In the genomic region with DNA sequence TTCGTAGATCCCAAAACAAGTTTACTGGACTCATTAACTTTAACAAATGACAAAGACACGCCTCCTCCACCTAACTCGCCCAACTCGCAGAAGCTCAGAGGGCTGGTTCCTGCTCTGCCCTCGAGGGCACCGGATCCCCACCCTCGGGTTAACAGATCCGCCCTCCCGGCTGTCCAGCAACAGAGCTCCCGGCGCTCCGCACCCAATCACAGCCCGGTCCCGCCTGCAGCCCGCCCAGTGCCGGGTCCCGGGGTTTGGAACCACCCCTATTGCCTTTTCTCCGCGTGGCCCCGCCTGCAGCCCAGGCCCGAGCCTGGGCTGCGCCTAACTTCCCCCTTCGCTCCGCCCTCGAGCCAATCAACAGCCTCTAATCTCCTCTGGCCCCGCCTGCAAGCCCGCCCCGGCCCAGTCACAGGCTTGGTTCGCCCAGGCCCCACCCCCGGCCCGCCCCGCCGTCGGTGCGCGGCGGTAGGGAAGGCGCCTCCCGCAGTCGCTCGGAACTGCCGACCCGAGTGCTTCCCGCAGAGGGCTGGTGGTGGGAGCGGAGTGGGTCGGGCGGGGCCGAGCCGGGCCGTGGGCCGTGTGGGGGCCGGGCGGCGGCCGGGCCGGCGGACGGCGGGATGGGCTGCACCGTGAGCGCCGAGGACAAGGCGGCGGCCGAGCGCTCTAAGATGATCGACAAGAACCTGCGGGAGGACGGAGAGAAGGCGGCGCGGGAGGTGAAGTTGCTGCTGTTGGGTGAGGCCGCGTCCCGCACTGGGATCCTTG, we compare ENCODE assay signal across 8 cellular contexts. TPM values are rescaled to one million over a fixed set of nuclear protein-coding genes. Genes with fewer than 3 reads are reported as not detected.
DNase-seq lines count a peak whose midpoint lies in the region; ATAC-seq and TF ChIP-seq lines count a peak whose summit lies in the region.

Gene GNAI2 (plus strand): TSS at position 489 of the 768 bp plus-strand sequence. CDS start 132 bp downstream, at position 621.

- H3K36me3 Mint-ChIP-seq in activated CD4-positive, alpha-beta T cell treated with anti-CD3 and anti-CD28 coated beads, Interleukin-2, amount 10 ng/mL, durations not matched to agents 7 days and 5 days (ENCODE audit: low read depth), result peaks cover 39% of the 10 kb centered on the region

- DNase-seq in NCI-H69 (lab: John Stamatoyannopoulos, UW) (peak; percentile 97), coronary artery (ENCODE audit: low spot score) (peak; percentile 99), left colon (peak; percentile 98 to 99)
- DNase-seq in activated CD4-positive, alpha-beta T cell treated with anti-CD3 and anti-CD28 coated beads, Interleukin-2, amount 10 ng/mL, durations not matched to agents 7 days and 5 days, result peak; percentile 99
- peak; percentile 99 for DNase-seq in stimulated activated CD4-positive, alpha-beta T cell treated with anti-CD3 and anti-CD28 coated beads, Interleukin-1b, Interleukin-23, amount 100 ng/mL, for 48 hours

- H3K4me1 ChIP-seq in BLaER1, result peaks cover 46% of the 10 kb centered on the region

- H3K27me3 ChIP-seq in BLaER1, result no peaks in the 10 kb centered on the region

- intact Hi-C loops in left colon (cut with DNase I, micrococcal nuclease), result no loop called here

- H3K27me3 Mint-ChIP-seq in activated CD4-positive, alpha-beta T cell treated with anti-CD3 and anti-CD28 coated beads, Interleukin-2, amount 10 ng/mL, durations not matched to agents 7 days and 5 days, result no peaks in the 10 kb centered on the region

- ATAC-seq in GM19328 (IDR thresholded peaks at IDR 0.05; ENCODE audit: unreplicated experiment) (peak; percentile 91), HG03520 (IDR thresholded peaks at IDR 0.05; ENCODE audit: unreplicated experiment) (peak; percentile 92), left colon (peak; percentile 87)

- no peaks in the 10 kb centered on the region for H3K9me3 ChIP-seq in BLaER1

- CTCF ChIA-PET in activated CD4-positive, alpha-beta T cell treated with anti-CD3 and anti-CD28 coated beads, Interleukin-2, amount 10 ng/mL, durations not matched to agents 7 days and 5 days (lab: Charles Lee), result interaction anchor here (0.7 to 4.3 kb wide), 12 partner anchors 9 to 101 kb away, joined by 3 to 42 read pairs (median 4); partner anchors contain the start of genes HYAL3 and NAA80

- H3K4me3 ChIP-seq in BLaER1, result peak within 1 kb of the TSS; percentile 100
- peak within 1 kb of the TSS; percentile 97 for H3K4me3 ChIP-seq in coronary artery

- H3K27ac Mint-ChIP-seq in activated CD4-positive, alpha-beta T cell treated with anti-CD3 and anti-CD28 coated beads, Interleukin-2, amount 10 ng/mL, durations not matched to agents 7 days and 5 days, result peak within 1 kb of the TSS; percentile 97

- peaks cover 21% of the 10 kb centered on the region for H3K36me3 ChIP-seq in BLaER1

- peak within 1 kb of the TSS; percentile 93 for H3K4me2 ChIP-seq in BLaER1

- H3K27ac ChIP-seq in BLaER1 (peak within 1 kb of the TSS; percentile 92), coronary artery (peak within 1 kb of the TSS; percentile 91 to 93)

- no peaks in the 10 kb centered on the region for H3K9me3 Mint-ChIP-seq in activated CD4-positive, alpha-beta T cell treated with anti-CD3 and anti-CD28 coated beads, Interleukin-2, amount 10 ng/mL, durations not matched to agents 7 days and 5 days

- POLR2A ChIA-PET in activated CD4-positive, alpha-beta T cell treated with anti-CD3 and anti-CD28 coated beads, Interleukin-2, amount 10 ng/mL, durations not matched to agents 7 days and 5 days (lab: Charles Lee), result interaction anchor here (0.6 to 2.0 kb wide), 3 partner anchors 11 to 66 kb away, joined by 3 to 8 read pairs (median 5); no protein-coding TSS in a partner anchor

- H3K4me1 Mint-ChIP-seq in activated CD4-positive, alpha-beta T cell treated with anti-CD3 and anti-CD28 coated beads, Interleukin-2, amount 10 ng/mL, durations not matched to agents 7 days and 5 days, result peaks cover 42% of the 10 kb centered on the region

- H4K20me1 ChIP-seq in BLaER1, result peaks cover 48% of the 10 kb centered on the region

- no peak for TF ChIP-seq CTCF in coronary artery (IDR thresholded peaks at IDR 0.05)

- H3K9ac ChIP-seq in BLaER1, result peak within 1 kb of the TSS; percentile 97

- H3K4me3 Mint-ChIP-seq in activated CD4-positive, alpha-beta T cell treated with anti-CD3 and anti-CD28 coated beads, Interleukin-2, amount 10 ng/mL, durations not matched to agents 7 days and 5 days, result peak within 1 kb of the TSS; percentile 93

RNA-seq across cellular contexts. Expression of gene GNAI2, which starts in this region (rescaled TPM):
- total RNA-seq in activated CD4-positive, alpha-beta T cell treated with anti-CD3 and anti-CD28 coated beads, Interleukin-2, amount 10 ng/mL, durations not matched to agents 7 days and 5 days, result 100 to 1,000 TPM; 489 to 524 TPM
- 10 to 100 TPM; 46.1 to 81.3 TPM for total RNA-seq in left colon

Comparison
In these comparisons a context has a peak if more than half of its experiments do, and no peak if none do; other contexts are left out.
1. Peak in every context shown above with its lines: DNase-seq, ATAC-seq, H3K4me3 ChIP-seq and H3K27ac ChIP-seq.
2. RNA of gene GNAI2 (total RNA-seq): 489 to 524 TPM in activated CD4-positive, alpha-beta T cell treated with anti-CD3 and anti-CD28 coated beads, Interleukin-2, amount 10 ng/mL, durations not matched to agents 7 days and 5 days; 46.1 to 81.3 TPM in left colon; every median in the first group is over 4 times any median in the second.